ENCODE assay signal across 10 cellular contexts in the genomic region with DNA sequence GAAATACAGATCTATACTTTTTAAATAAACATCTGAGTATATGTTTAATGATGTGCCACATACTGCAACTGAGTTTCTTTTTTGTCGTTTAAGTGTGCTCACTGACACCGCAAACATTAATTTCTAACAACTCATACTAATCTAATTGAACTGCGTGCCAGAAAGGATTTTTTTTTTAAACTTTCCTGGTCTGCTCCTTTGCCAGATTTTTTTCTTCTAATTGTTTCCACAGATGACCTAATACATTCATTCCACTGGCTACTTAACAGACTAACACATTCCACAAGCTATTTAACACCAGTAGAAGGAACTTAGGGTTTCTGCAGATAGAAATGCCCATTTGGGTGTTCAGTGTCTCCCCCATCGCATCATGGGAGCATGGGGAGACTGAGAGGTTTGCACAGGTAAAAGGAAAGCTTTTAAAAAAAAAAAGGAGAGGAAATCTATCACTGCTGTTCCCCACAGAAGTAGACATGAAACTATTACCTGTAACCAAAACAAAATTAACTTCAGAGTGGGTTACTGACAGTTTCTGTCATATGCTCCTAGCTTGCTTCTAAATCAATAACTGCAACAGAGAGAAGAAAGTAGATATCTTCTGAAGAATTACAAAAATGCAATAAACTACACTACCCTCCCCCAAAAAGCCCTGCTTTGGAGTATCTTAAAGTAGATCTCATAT. TPM values are rescaled to one million over a fixed set of nuclear protein-coding genes. Genes with fewer than 3 reads are reported as not detected.
DNase-seq lines count a peak whose midpoint lies in the region; ATAC-seq and TF ChIP-seq lines count a peak whose summit lies in the region.
"Had no signal": no experiment of that assay in that cellular context is flagged by ENCODE, and none has a peak within 500 bp of the region (broad histone marks: within the 10 kb centered on the region; RNA-seq: fewer than 3 reads in every experiment).

No MANE protein-coding gene starts in this region.

- no peak overlapping the region for H3K4me3 ChIP-seq in smooth muscle cell

- H3K4me1 Mint-ChIP-seq in activated CD4-positive, alpha-beta T cell treated with anti-CD3 and anti-CD28 coated beads, Interleukin-2, amount 10 ng/mL, durations not matched to agents 7 days and 5 days: peaks cover 42% of the 10 kb centered on the region
- peaks cover 22% of the 10 kb centered on the region for H3K4me1 Mint-ChIP-seq in activated naive CD8-positive, alpha-beta T cell treated with anti-CD3 and anti-CD28 coated beads, Interleukin-2, amount 10 ng/mL, durations not matched to agents 7 days and 5 days

- peaks cover 19% of the 10 kb centered on the region for H3K36me3 Mint-ChIP-seq in activated CD4-positive, alpha-beta T cell treated with anti-CD3 and anti-CD28 coated beads, Interleukin-2, amount 10 ng/mL, durations not matched to agents 7 days and 5 days (ENCODE audit: low read depth)
- H3K36me3 Mint-ChIP-seq in activated naive CD8-positive, alpha-beta T cell treated with anti-CD3 and anti-CD28 coated beads, Interleukin-2, amount 10 ng/mL, durations not matched to agents 7 days and 5 days: peaks cover 12% of the 10 kb centered on the region

- DNase-seq in activated CD4-positive, alpha-beta T cell treated with anti-CD3 and anti-CD28 coated beads, Interleukin-2, amount 10 ng/mL, durations not matched to agents 7 days and 5 days: no peak
- no peak for DNase-seq in activated CD4-positive, alpha-beta T cell treated with anti-CD3 and anti-CD28 coated beads for 1 hour
- DNase-seq in activated naive CD8-positive, alpha-beta T cell treated with anti-CD3 and anti-CD28 coated beads, Interleukin-2, amount 10 ng/mL, durations not matched to agents 7 days and 5 days: no peak
- no peak for DNase-seq in smooth muscle cell (lab: John Stamatoyannopoulos, UW; ENCODE audit: unreplicated experiment)
- DNase-seq in NAMALWA (ENCODE audit: low spot score): no peak
- DNase-seq: nephron progenitor cell, PC-3 had no signal

- TF ChIP-seq CTCF in smooth muscle cell (IDR thresholded peaks at IDR 0.05; ENCODE audit: borderline replicate concordance, insufficient read depth, poor library complexity, severe bottlenecking): no peak

- POLR2A ChIA-PET in activated CD4-positive, alpha-beta T cell treated with anti-CD3 and anti-CD28 coated beads, Interleukin-2, amount 10 ng/mL, durations not matched to agents 7 days and 5 days (lab: Charles Lee): no interaction called here
- POLR2A ChIA-PET in activated naive CD8-positive, alpha-beta T cell treated with anti-CD3 and anti-CD28 coated beads, Interleukin-2, amount 10 ng/mL, durations not matched to agents 7 days and 5 days (lab: Charles Lee): interaction anchor here (1.2 to 1.3 kb wide), 2 partner anchors 16 to 21 kb away, joined by 3 to 7 read pairs; no protein-coding TSS in a partner anchor

- H3K9me3 ChIP-seq in smooth muscle cell (replicated peaks; ENCODE audit: low read depth): no peaks in the 10 kb centered on the region

- H3K4me1 ChIP-seq in smooth muscle cell (ENCODE audit: low read depth): no peaks in the 10 kb centered on the region

- H3K4me2 ChIP-seq in smooth muscle cell: no peak overlapping the region

- peak overlapping the region; percentile 37 for H3K4me3 Mint-ChIP-seq in activated CD4-positive, alpha-beta T cell treated with anti-CD3 and anti-CD28 coated beads, Interleukin-2, amount 10 ng/mL, durations not matched to agents 7 days and 5 days
- peak overlapping the region; percentile 62 for H3K4me3 Mint-ChIP-seq in activated naive CD8-positive, alpha-beta T cell treated with anti-CD3 and anti-CD28 coated beads, Interleukin-2, amount 10 ng/mL, durations not matched to agents 7 days and 5 days
- H3K4me3 Mint-ChIP-seq: nephron progenitor cell had no signal

- H3K79me2 ChIP-seq in smooth muscle cell (ENCODE audit: low read depth): peaks cover 12% of the 10 kb centered on the region

- ATAC-seq in HG03045 (IDR thresholded peaks at IDR 0.05; ENCODE audit: unreplicated experiment) (peak; percentile 29), HG02840 (IDR thresholded peaks at IDR 0.05; ENCODE audit: low FRiP score, unreplicated experiment) (no peak), GM21367 (IDR thresholded peaks at IDR 0.05; ENCODE audit: unreplicated experiment) (no peak)
- no peak for ATAC-seq in activated naive CD8-positive, alpha-beta T cell treated with anti-CD3 and anti-CD28 coated beads, Interleukin-2, amount 10 ng/mL, durations not matched to agents 7 days and 5 days (ENCODE audit: low read depth)
- ATAC-seq: PC-3 had no signal

- H2AFZ ChIP-seq in smooth muscle cell (ENCODE audit: low read depth): no peak overlapping the region

- no peaks in the 10 kb centered on the region for H3F3A ChIP-seq in smooth muscle cell (ENCODE audit: low read depth)

- H3K27me3 Mint-ChIP-seq in activated CD4-positive, alpha-beta T cell treated with anti-CD3 and anti-CD28 coated beads, Interleukin-2, amount 10 ng/mL, durations not matched to agents 7 days and 5 days: no peaks in the 10 kb centered on the region
- H3K27me3 Mint-ChIP-seq in activated naive CD8-positive, alpha-beta T cell treated with anti-CD3 and anti-CD28 coated beads, Interleukin-2, amount 10 ng/mL, durations not matched to agents 7 days and 5 days: no peaks in the 10 kb centered on the region

- H3K9ac ChIP-seq in smooth muscle cell (ENCODE audit: low read depth): no peak overlapping the region

- no peaks in the 10 kb centered on the region for H3K9me3 Mint-ChIP-seq in activated CD4-positive, alpha-beta T cell treated with anti-CD3 and anti-CD28 coated beads, Interleukin-2, amount 10 ng/mL, durations not matched to agents 7 days and 5 days
- H3K9me3 Mint-ChIP-seq in activated naive CD8-positive, alpha-beta T cell treated with anti-CD3 and anti-CD28 coated beads, Interleukin-2, amount 10 ng/mL, durations not matched to agents 7 days and 5 days: no peaks in the 10 kb centered on the region

- WGBS in smooth muscle cell (ENCODE audit: low lambda C conversion rate): 61% methylated on average over 4 of the region's 4 CpGs

- no peaks in the 10 kb centered on the region for H3K36me3 ChIP-seq in smooth muscle cell (ENCODE audit: low read depth)

- H4K20me1 ChIP-seq in smooth muscle cell (ENCODE audit: low read depth): no peaks in the 10 kb centered on the region

- no peaks in the 10 kb centered on the region for H3K27me3 ChIP-seq in smooth muscle cell (ENCODE audit: low read depth)

- CTCF ChIA-PET in activated CD4-positive, alpha-beta T cell treated with anti-CD3 and anti-CD28 coated beads, Interleukin-2, amount 10 ng/mL, durations not matched to agents 7 days and 5 days (lab: Charles Lee): interaction anchor here (0.6 to 3.0 kb wide), 4 partner anchors 10 to 41 kb away, joined by 3 to 7 read pairs (median 4); no protein-coding TSS in a partner anchor

- peak overlapping the region; percentile 10 for H3K27ac ChIP-seq in smooth muscle cell (ENCODE audit: low read depth)

- H3K27ac Mint-ChIP-seq in activated CD4-positive, alpha-beta T cell treated with anti-CD3 and anti-CD28 coated beads, Interleukin-2, amount 10 ng/mL, durations not matched to agents 7 days and 5 days: peak overlapping the region; percentile 87
- peak overlapping the region; percentile 86 for H3K27ac Mint-ChIP-seq in activated naive CD8-positive, alpha-beta T cell treated with anti-CD3 and anti-CD28 coated beads, Interleukin-2, amount 10 ng/mL, durations not matched to agents 7 days and 5 days
- H3K27ac Mint-ChIP-seq: nephron progenitor cell had no signal

RNA-seq across cellular contexts. Expression of a gene that starts 31.6 kb away (rescaled TPM):
- 100 to 1,000 TPM in 1 of 2 experiments, 10 to 100 TPM in 1; 95.6 to 103 TPM for total RNA-seq in activated CD4-positive, alpha-beta T cell treated with anti-CD3 and anti-CD28 coated beads, Interleukin-2, amount 10 ng/mL, durations not matched to agents 7 days and 5 days
- total RNA-seq in activated naive CD8-positive, alpha-beta T cell treated with anti-CD3 and anti-CD28 coated beads, Interleukin-2, amount 10 ng/mL, durations not matched to agents 7 days and 5 days: 100 to 1,000 TPM; 108 TPM
- total RNA-seq in smooth muscle cell: 69.7 and 76.8 TPM in 2 replicates
- polyA plus RNA-seq in smooth muscle cell: 68.0 and 77.3 TPM in 2 replicates
